In genomic region chr6:16263464-16263863, GRCh38 we compare ENCODE assay signal across 1 cellular context. TPM values are rescaled to one million over a fixed set of nuclear protein-coding genes. Genes with fewer than 3 reads are reported as not detected.
"Had no signal": no experiment of that assay in that cellular context is flagged by ENCODE, and none has a peak within 500 bp of the region (broad histone marks: within the 10 kb centered on the region; RNA-seq: fewer than 3 reads in every experiment).

No MANE protein-coding gene starts in this region.

RNA-seq across cellular contexts. Expression of gene GMPR, which starts 25.1 kb away (rescaled TPM):
- total RNA-seq: OCI-LY7 had no signal
